In the genomic region with DNA sequence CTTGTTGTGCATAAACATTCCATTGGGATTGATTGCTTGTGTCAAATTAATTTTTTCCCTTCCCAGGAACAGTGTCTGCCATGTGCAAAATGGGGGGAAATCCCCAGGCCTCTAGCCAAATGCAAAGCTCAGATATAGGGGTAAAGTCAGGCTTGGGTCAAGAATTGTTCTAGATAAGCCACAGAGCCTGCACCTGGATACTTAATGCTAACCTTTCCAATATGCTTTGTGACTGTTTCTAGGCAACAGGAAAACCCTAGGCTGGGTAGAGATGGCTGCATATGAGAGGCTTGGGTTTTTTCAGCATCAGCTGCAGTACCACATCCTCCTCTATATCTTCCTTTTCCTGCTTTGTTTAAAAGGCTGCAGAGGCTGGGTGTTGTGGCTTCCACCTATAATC, we compare ENCODE assay signal across 19 cellular contexts. TPM values are rescaled to one million over a fixed set of nuclear protein-coding genes. Genes with fewer than 3 reads are reported as not detected.
DNase-seq lines count a peak whose midpoint lies in the region; ATAC-seq, FAIRE-seq and TF ChIP-seq lines count a peak whose summit lies in the region.
"Had no signal": no experiment of that assay in that cellular context is flagged by ENCODE, and none has a peak within 500 bp of the region (broad histone marks: within the 10 kb centered on the region; RNA-seq: fewer than 3 reads in every experiment).

No MANE protein-coding gene starts in this region.

- FAIRE-seq in islet of Langerhans (lab: Jason Lieb, UNC) (peak; percentile 60), GM12891 (lab: Jason Lieb, UNC) (no peak)
- FAIRE-seq: frontal cortex, urothelium cell line had no signal

- TF ChIP-seq CTCF in GM20000 (IDR thresholded peaks at IDR 0.05; ENCODE audit: extremely low read depth, missing control alignments) = no peak

- ATAC-seq in HG03457 (IDR thresholded peaks at IDR 0.05; ENCODE audit: unreplicated experiment) = no peak
- ATAC-seq: activated T-helper 17 cell treated with anti-CD3 and anti-CD28 coated beads, Interleukin-2, amount 50 U/mL, for 72 hours; lower lobe of right lung had no signal

- TF ChIP-seq POLR2A in GM12891 (IDR thresholded peaks at IDR 0.05; ENCODE audit: low read depth, low read length) = no peak

- DNase-seq in NCI-H2107 treated with DMSO at 0.1 percent for 48 hours (lab: John Stamatoyannopoulos, UW; ENCODE audit: unreplicated experiment) (peak; percentile 75), NCI-H2107 (lab: John Stamatoyannopoulos, UW) (no peak), DMS153 treated with DMSO at 0.1 percent for 48 hours (lab: John Stamatoyannopoulos, UW; ENCODE audit: unreplicated experiment) (peak; percentile 57), NCI-H2029 treated with DMSO at 0.1 percent for 48 hours (lab: John Stamatoyannopoulos, UW) (peak; percentile 12), GM20000 (ENCODE audit: low spot score) (no peak), GM12891 (ENCODE audit: insufficient read length, low spot score) (no peak)
- DNase-seq: activated CD4-positive, alpha-beta T cell treated with anti-CD3 and anti-CD28 coated beads, Interleukin-2, amount 50 U/mL, for 1 hour; effector CD4-positive, alpha-beta T cell; GM23248; hippocampal formation; lower lobe of right lung; SK-N-SH; substantia nigra; WERI-Rb-1 had no signal

TF ChIP-seq in GM12891, 5 proteins besides CTCF, POLR2A, EP300 and RAD21:
- TF ChIP-seq POLR2AphosphoS5 (IDR thresholded peaks at IDR 0.05; ENCODE audit: low read depth, low read length) (no peak), SPI1 (IDR thresholded peaks at IDR 0.05; ENCODE audit: low read depth, low read length) (no peak), TAF1 (IDR thresholded peaks at IDR 0.05; ENCODE audit: low read depth, low read length) (no peak), PAX5 (IDR thresholded peaks at IDR 0.05; ENCODE audit: insufficient read depth, low read length, severe bottlenecking) (no peak), POU2F2 (IDR thresholded peaks at IDR 0.05; ENCODE audit: low read depth, low read length) (no peak)

RNA-seq across cellular contexts. Expression of a gene that starts 20.7 kb away (rescaled TPM):
- polyA plus RNA-seq in GM12891 (2012; ENCODE audit: low read depth, missing spikeins) = 2.2 TPM

Comparison
In these comparisons a context has a peak if more than half of its experiments do, and no peak if none do; other contexts are left out.
1. DNase-seq: peak in NCI-H2107 treated with DMSO at 0.1 percent for 48 hours (single experiment), DMS153 treated with DMSO at 0.1 percent for 48 hours (single experiment) and NCI-H2029 treated with DMSO at 0.1 percent for 48 hours (single experiment); none in NCI-H2107 (single experiment), GM20000 (single experiment) and GM12891 (single experiment).